Comparison of ENCODE assay signal across 9 cellular contexts in genomic region chr2:65075605-65076344, GRCh38. TPM values are rescaled to one million over a fixed set of nuclear protein-coding genes. Genes with fewer than 3 reads are reported as not detected.
DNase-seq lines count a peak whose midpoint lies in the region; ATAC-seq and TF ChIP-seq lines count a peak whose summit lies in the region.
"Had no signal": no experiment of that assay in that cellular context is flagged by ENCODE, and none has a peak within 500 bp of the region (broad histone marks: within the 10 kb centered on the region; RNA-seq: fewer than 3 reads in every experiment).

No MANE protein-coding gene starts in this region.

- ATAC-seq in right cardiac atrium (peak; percentile 79 to 92), HG03159 (IDR thresholded peaks at IDR 0.05; ENCODE audit: unreplicated experiment) (no peak), GM18511 (IDR thresholded peaks at IDR 0.05; ENCODE audit: unreplicated experiment) (no peak)

- peak overlapping the region; percentile 39; the same call in 1 of the 2 replicates for H3K27ac ChIP-seq in GM23248
- H3K27ac ChIP-seq in adrenal gland, result peak overlapping the region in 3 of 5 donors; percentile 14 to 52 (median 51)
- peak overlapping the region; percentile 13 for H3K27ac ChIP-seq in right cardiac atrium (ENCODE audit: low read length)

- WGBS in GM23248 (ENCODE audit: low coverage in 1 of 2, low lambda C conversion rate in 2 of 2, missing lambda C conversion rate in 2 of 2), 2 experiments, result 56 to 72% methylated on average over 5 of the region's 5 CpGs
- whole genome bisulfite sequencing in adrenal gland, 4 donors, result 42 to 52% (median 47%) methylated on average over 5 of the region's 5 CpGs
- 33% methylated on average over 5 of the region's 5 CpGs for WGBS in right cardiac atrium

- H3K4me2 ChIP-seq in GM23248 (ENCODE audit: unreplicated experiment) (no peak overlapping the region), skeletal muscle satellite cell (ENCODE audit: low read length) (peak overlapping the region; percentile 44)

- no peaks in the 10 kb centered on the region for H3K27me3 ChIP-seq in GM23248 (replicated peaks; ENCODE audit: insufficient read depth)
- H3K27me3 ChIP-seq in adrenal gland, result no peaks in the 10 kb centered on the region
- H3K27me3 ChIP-seq in right cardiac atrium (ENCODE audit: control insufficient read depth, insufficient read depth), result no peaks in the 10 kb centered on the region
- H3K27me3 ChIP-seq in skeletal muscle satellite cell (ENCODE audit: control insufficient read depth, insufficient read depth, low read length), result no peaks in the 10 kb centered on the region

- H3K9me2 ChIP-seq in GM23248 (ENCODE audit: insufficient read depth), result no peaks in the 10 kb centered on the region

- no peaks in the 10 kb centered on the region for H3K9me3 Mint-ChIP-seq in activated CD4-positive, alpha-beta T cell treated with anti-CD3 and anti-CD28 coated beads, Interleukin-2, amount 10 ng/mL, durations not matched to agents 24 days and 14 days

- TF ChIP-seq CTCF in adrenal gland (IDR thresholded peaks at IDR 0.05), result no peak

- in situ Hi-C loops in GM23248 (cut with MboI), result no loop called here
- in situ Hi-C loops in KBM-7 (cut with MboI; ENCODE audit: low pct_unique_long_range_greater_than_20kb, low sequenced_read_pairs), result loop anchor here (10.0 kb wide), 1 partner anchor 89 kb away; no protein-coding TSS in a partner anchor

- DNase-seq in GM23248, result peak; percentile 19
- DNase-seq in adrenal gland, result peak in 1 of 7 donors; percentile 55
- peak; percentile 69 to 81 (median 74) for DNase-seq in right cardiac atrium
- DNase-seq in KBM-7, result no peak
- no peak for DNase-seq in activated CD4-positive, alpha-beta T cell treated with anti-CD3 and anti-CD28 coated beads, Interleukin-2, amount 10 ng/mL, durations not matched to agents 24 days and 14 days
- DNase-seq: stimulated activated naive CD4-positive, alpha-beta T cell treated with Interleukin-2 at 50 U/mL for 16 hours had no signal

- no peak overlapping the region for H3K4me3 Mint-ChIP-seq in activated CD4-positive, alpha-beta T cell treated with anti-CD3 and anti-CD28 coated beads, Interleukin-2, amount 10 ng/mL, durations not matched to agents 24 days and 14 days

- H3K9ac ChIP-seq in GM23248, result no peak overlapping the region
- H3K9ac ChIP-seq in skeletal muscle satellite cell (ENCODE audit: low read depth, low read length), result peak overlapping the region; percentile 18

- peaks cover 3% of the 10 kb centered on the region for H3K4me1 Mint-ChIP-seq in activated CD4-positive, alpha-beta T cell treated with anti-CD3 and anti-CD28 coated beads, Interleukin-2, amount 10 ng/mL, durations not matched to agents 24 days and 14 days

- H3K4me3 ChIP-seq in GM23248 (no peak overlapping the region), adrenal gland (no peak overlapping the region), right cardiac atrium (ENCODE audit: low read length) (no peak overlapping the region), skeletal muscle satellite cell (ENCODE audit: low read length) (no peak overlapping the region)

- no peaks in the 10 kb centered on the region for H4K20me1 ChIP-seq in GM23248 (ENCODE audit: insufficient read depth)

- peaks cover 57% of the 10 kb centered on the region for H3F3A ChIP-seq in GM23248 (ENCODE audit: insufficient read depth)

- H3K36me3 ChIP-seq in GM23248 (ENCODE audit: low read depth) (peaks cover 29% of the 10 kb centered on the region), adrenal gland (replicated peaks in 1 of 2) (peaks cover 0 to 63% of the 10 kb centered on the region in 2 donors), skeletal muscle satellite cell (ENCODE audit: insufficient read depth, low read length) (peaks cover 67% of the 10 kb centered on the region)

- no peak overlapping the region for H2AFZ ChIP-seq in GM23248

- H3K9me3 ChIP-seq in GM23248 (ENCODE audit: low read depth) (no peaks in the 10 kb centered on the region), adrenal gland (replicated peaks in 1 of 3) (no peaks in the 10 kb centered on the region), right cardiac atrium (ENCODE audit: control insufficient read depth, low read length) (no peaks in the 10 kb centered on the region), skeletal muscle satellite cell (replicated peaks; ENCODE audit: low read length) (no peaks in the 10 kb centered on the region)

- no peak for TF ChIP-seq POLR2A in adrenal gland (IDR thresholded peaks at IDR 0.05)

- peaks cover 21% of the 10 kb centered on the region for H3K4me1 ChIP-seq in GM23248 (ENCODE audit: insufficient read depth)
- peaks cover 2 to 31% of the 10 kb centered on the region in 2 donors for H3K4me1 ChIP-seq in adrenal gland (replicated peaks in 1 of 2)
- peaks cover 7% of the 10 kb centered on the region for H3K4me1 ChIP-seq in right cardiac atrium (ENCODE audit: control insufficient read depth, insufficient read depth, low read length)
- peaks cover 31% of the 10 kb centered on the region for H3K4me1 ChIP-seq in skeletal muscle satellite cell (ENCODE audit: control insufficient read depth, insufficient read depth, low read length)

- intact Hi-C loops in adrenal gland (cut with DNase I), result no loop called here
- intact Hi-C loops in right cardiac atrium (cut with DNase I), result loop anchor here in 1 of 4 donors (10.0 kb wide), 1 partner anchor 49 kb away; no protein-coding TSS in a partner anchor
- intact Hi-C loops in activated CD4-positive, alpha-beta T cell treated with anti-CD3 and anti-CD28 coated beads, Interleukin-2, amount 10 ng/mL, durations not matched to agents 24 days and 14 days (cut with micrococcal nuclease), result no loop called here

- peaks cover 16% of the 10 kb centered on the region for H3K36me3 Mint-ChIP-seq in activated CD4-positive, alpha-beta T cell treated with anti-CD3 and anti-CD28 coated beads, Interleukin-2, amount 10 ng/mL, durations not matched to agents 24 days and 14 days (ENCODE audit: low read depth)

- no peak overlapping the region for H3K27ac Mint-ChIP-seq in activated CD4-positive, alpha-beta T cell treated with anti-CD3 and anti-CD28 coated beads, Interleukin-2, amount 10 ng/mL, durations not matched to agents 24 days and 14 days

- H3K27me3 Mint-ChIP-seq in activated CD4-positive, alpha-beta T cell treated with anti-CD3 and anti-CD28 coated beads, Interleukin-2, amount 10 ng/mL, durations not matched to agents 24 days and 14 days, result no peaks in the 10 kb centered on the region

- H3K79me2 ChIP-seq in GM23248 (ENCODE audit: insufficient read depth), result peaks cover 34% of the 10 kb centered on the region

RNA-seq across cellular contexts. Expression of gene CEP68, which starts 19.6 kb away (rescaled TPM):
- 5.1 and 7.3 TPM in 2 replicates for total RNA-seq in GM23248 (2014; rRNA removed; shearing (Covaris generic))
- polyA plus RNA-seq in GM23248 (2016; fragmentation: Nextera tagmentation; extraction: Ambion mirVana), result 7.9 and 10.7 TPM in 2 replicates
- total RNA-seq in adrenal gland, result 10 to 100 TPM in 6 of 8 donors, 1 to 10 TPM in 2; 8.0 to 19.3 (median 14.3) TPM
- polyA plus RNA-seq in adrenal gland, result 10 to 100 TPM in 1 of 3 donors, 1 to 10 TPM in 2; 5.6 to 10.9 (median 7.2) TPM
- 10 to 100 TPM; 12.0 to 19.3 (median 15.1) TPM for total RNA-seq in right cardiac atrium
- polyA plus RNA-seq in right cardiac atrium, result 8.6 TPM
- total RNA-seq in skeletal muscle satellite cell (2012; rRNA removed), result 5.8 and 7.9 TPM in 2 replicates
- total RNA-seq in activated CD4-positive, alpha-beta T cell treated with anti-CD3 and anti-CD28 coated beads, Interleukin-2, amount 10 ng/mL, durations not matched to agents 24 days and 14 days, result 4.4 and 4.9 TPM in 2 replicates

RNA-seq across cellular contexts. Expression of gene RAB1A, which starts 54.1 kb away (rescaled TPM):
- total RNA-seq in GM23248 (2014; rRNA removed; shearing (Covaris generic)), result 119 and 120 TPM in 2 replicates
- 299 and 303 TPM in 2 replicates for polyA plus RNA-seq in GM23248 (2016; fragmentation: Nextera tagmentation; extraction: Ambion mirVana)
- total RNA-seq in adrenal gland, result 100 to 1,000 TPM in 6 of 8 donors, 10 to 100 TPM in 2; 53.8 to 213 (median 136) TPM
- 100 to 1,000 TPM in 1 of 3 donors, 10 to 100 TPM in 2; 70.0 to 235 (median 77.9) TPM for polyA plus RNA-seq in adrenal gland
- 100 to 1,000 TPM; 118 to 157 (median 136) TPM for total RNA-seq in right cardiac atrium
- polyA plus RNA-seq in right cardiac atrium, result 157 TPM
- 76.4 and 87.2 TPM in 2 replicates for total RNA-seq in skeletal muscle satellite cell (2012; rRNA removed)
- total RNA-seq in activated CD4-positive, alpha-beta T cell treated with anti-CD3 and anti-CD28 coated beads, Interleukin-2, amount 10 ng/mL, durations not matched to agents 24 days and 14 days, result 79.9 and 81.1 TPM in 2 replicates

Comparison
In these comparisons a context has a peak if more than half of its experiments do, and no peak if none do; other contexts are left out.
1. DNase-seq: peak in GM23248 (single experiment) and right cardiac atrium (3 of 3); none in KBM-7 (single experiment) and activated CD4-positive, alpha-beta T cell treated with anti-CD3 and anti-CD28 coated beads, Interleukin-2, amount 10 ng/mL, durations not matched to agents 24 days and 14 days (single experiment).
2. ATAC-seq: peak in right cardiac atrium (2 of 2); none in HG03159 (single experiment) and GM18511 (single experiment).
3. Peak in every context shown above with its lines, with median percentiles within 50 percentile points of each other: H3K27ac ChIP-seq.